Comparison of ENCODE assay signal across 15 cellular contexts in the genomic region with DNA sequence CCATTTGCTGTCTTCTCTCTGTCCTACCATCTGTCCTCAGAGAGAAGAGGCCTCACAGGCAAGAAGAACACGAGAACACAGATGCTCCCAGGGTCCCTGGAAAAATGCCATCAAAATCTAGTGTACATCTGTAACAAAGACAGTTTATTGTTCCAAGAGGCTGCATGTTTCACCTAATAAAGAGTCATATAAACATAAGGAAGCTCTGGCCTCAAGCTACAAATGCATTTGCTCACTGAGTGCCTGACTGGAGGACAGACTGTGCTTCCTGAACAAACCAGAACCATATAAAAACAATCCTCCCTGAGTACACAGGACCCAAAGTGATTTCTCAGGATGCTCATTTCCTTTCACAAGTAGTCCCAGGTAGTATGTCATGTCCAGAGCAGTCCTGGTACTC.
DNase-seq lines count a peak whose midpoint lies in the region; TF ChIP-seq lines count a peak whose summit lies in the region.
"Had no signal": no experiment of that assay in that cellular context is flagged by ENCODE, and none has a peak within 500 bp of the region (broad histone marks: within the 10 kb centered on the region; RNA-seq: fewer than 3 reads in every experiment).

No MANE protein-coding gene starts in this region.

- no peak overlapping the region for H3K4me2 ChIP-seq in hepatocyte
- H3K4me2 ChIP-seq: A549 had no signal

- peak overlapping the region; percentile 67 for H3K27ac ChIP-seq in hepatocyte
- H3K27ac ChIP-seq in testis: peak overlapping the region; percentile 3 to 78
- H3K27ac ChIP-seq: A549, spleen had no signal

- no peak overlapping the region for H2AFZ ChIP-seq in hepatocyte

- WGBS in hepatocyte (ENCODE audit: low lambda C conversion rate, missing lambda C conversion rate): 58% methylated on average over 1 of the region's 1 CpG
- WGBS in testis, 2 donors: 31% methylated on average over 1 of the region's 1 CpG

- no peak overlapping the region for H3K4me3 ChIP-seq in adipocyte (ENCODE audit: low read length)
- H3K4me3 ChIP-seq in hepatocyte: no peak overlapping the region
- H3K4me3 ChIP-seq in testis: no peak overlapping the region
- H3K4me3 ChIP-seq: A549, spleen had no signal

- no peaks in the 10 kb centered on the region for H3K9me2 ChIP-seq in hepatocyte (replicated peaks; ENCODE audit: insufficient read depth)

- H3K36me3 ChIP-seq in adipocyte (ENCODE audit: control insufficient read depth, insufficient read depth, low read length, severe bottlenecking): no peaks in the 10 kb centered on the region
- no peaks in the 10 kb centered on the region for H3K36me3 ChIP-seq in hepatocyte (replicated peaks; ENCODE audit: insufficient read depth, low read depth)
- H3K36me3 ChIP-seq in testis (ENCODE audit: low read depth, missing control alignments): no peaks in the 10 kb centered on the region
- H3K36me3 ChIP-seq: spleen had no signal

- H4K20me1 ChIP-seq in hepatocyte (ENCODE audit: insufficient read depth, poor library complexity, severe bottlenecking): no peaks in the 10 kb centered on the region

- peaks cover 3% of the 10 kb centered on the region for H3K79me2 ChIP-seq in hepatocyte

- H3K9ac ChIP-seq in adipocyte (ENCODE audit: low read length): no peak overlapping the region

- no peak for TF ChIP-seq CTCF in hepatocyte (IDR thresholded peaks at IDR 0.05; ENCODE audit: poor library complexity)
- TF ChIP-seq CTCF in testis (IDR thresholded peaks at IDR 0.05): no peak

- peaks cover 50% of the 10 kb centered on the region for H3K4me1 ChIP-seq in adipocyte (ENCODE audit: control insufficient read depth, insufficient read depth, low read length)
- H3K4me1 ChIP-seq in hepatocyte (ENCODE audit: insufficient read depth): peaks cover 17% of the 10 kb centered on the region
- peaks cover 3% of the 10 kb centered on the region for H3K4me1 ChIP-seq in testis
- H3K4me1 ChIP-seq: A549 had no signal

- H3K27me3 ChIP-seq in adipocyte (replicated peaks; ENCODE audit: control insufficient read depth, insufficient read depth, low read length) (no peaks in the 10 kb centered on the region), hepatocyte (no peaks in the 10 kb centered on the region), testis (no peaks in the 10 kb centered on the region)
- H3K27me3 ChIP-seq: spleen had no signal

- DNase-seq in NCI-H2029 (lab: John Stamatoyannopoulos, UW) (peak; percentile 23), NCI-H2029 treated with DMSO at 0.1 percent for 48 hours (lab: John Stamatoyannopoulos, UW) (no peak), adipocyte (ENCODE audit: low read depth) (peak; percentile 35), hepatocyte (ENCODE audit: low spot score) (peak; percentile 77), testis (peak; percentile 27), NCI-H1436 treated with DMSO at 0.1 percent for 48 hours (lab: John Stamatoyannopoulos, UW) (no peak), NCI-H146 treated with DMSO at 0.1 percent for 48 hours (lab: John Stamatoyannopoulos, UW; ENCODE audit: unreplicated experiment) (no peak)
- no peak for DNase-seq in stimulated activated CD4-positive, alpha-beta T cell treated with anti-CD3 and anti-CD28 coated beads, Interleukin-4, amount 100 ng/mL, for 24 hours
- DNase-seq: activated CD4-positive, alpha-beta T cell treated with anti-CD3 and anti-CD28 coated beads for 48 hours; naive thymus-derived CD4-positive, alpha-beta T cell; NCI-H1436; spleen; T-helper 1 cell; trophoblast cell had no signal

- intact Hi-C loops in testis (cut with DNase I; ENCODE audit: low total_unique reads): no loop called here

- TF ChIP-seq POLR2A in testis (IDR thresholded peaks at IDR 0.05): no peak

- H3K9me3 ChIP-seq in adipocyte (ENCODE audit: control insufficient read depth, low read length): peaks cover 3% of the 10 kb centered on the region
- H3K9me3 ChIP-seq in hepatocyte (ENCODE audit: low read depth): no peaks in the 10 kb centered on the region
- no peaks in the 10 kb centered on the region for H3K9me3 ChIP-seq in testis
- H3K9me3 ChIP-seq: A549 had no signal

Comparison
In these comparisons a context has a peak if more than half of its experiments do, and no peak if none do; other contexts are left out.
1. DNase-seq: peak in NCI-H2029 (single experiment), adipocyte (single experiment), hepatocyte (single experiment) and testis (single experiment); none in NCI-H2029 treated with DMSO at 0.1 percent for 48 hours (single experiment), stimulated activated CD4-positive, alpha-beta T cell treated with anti-CD3 and anti-CD28 coated beads, Interleukin-4, amount 100 ng/mL, for 24 hours (single experiment), NCI-H1436 treated with DMSO at 0.1 percent for 48 hours (single experiment) and NCI-H146 treated with DMSO at 0.1 percent for 48 hours (single experiment).